In the genomic region with DNA sequence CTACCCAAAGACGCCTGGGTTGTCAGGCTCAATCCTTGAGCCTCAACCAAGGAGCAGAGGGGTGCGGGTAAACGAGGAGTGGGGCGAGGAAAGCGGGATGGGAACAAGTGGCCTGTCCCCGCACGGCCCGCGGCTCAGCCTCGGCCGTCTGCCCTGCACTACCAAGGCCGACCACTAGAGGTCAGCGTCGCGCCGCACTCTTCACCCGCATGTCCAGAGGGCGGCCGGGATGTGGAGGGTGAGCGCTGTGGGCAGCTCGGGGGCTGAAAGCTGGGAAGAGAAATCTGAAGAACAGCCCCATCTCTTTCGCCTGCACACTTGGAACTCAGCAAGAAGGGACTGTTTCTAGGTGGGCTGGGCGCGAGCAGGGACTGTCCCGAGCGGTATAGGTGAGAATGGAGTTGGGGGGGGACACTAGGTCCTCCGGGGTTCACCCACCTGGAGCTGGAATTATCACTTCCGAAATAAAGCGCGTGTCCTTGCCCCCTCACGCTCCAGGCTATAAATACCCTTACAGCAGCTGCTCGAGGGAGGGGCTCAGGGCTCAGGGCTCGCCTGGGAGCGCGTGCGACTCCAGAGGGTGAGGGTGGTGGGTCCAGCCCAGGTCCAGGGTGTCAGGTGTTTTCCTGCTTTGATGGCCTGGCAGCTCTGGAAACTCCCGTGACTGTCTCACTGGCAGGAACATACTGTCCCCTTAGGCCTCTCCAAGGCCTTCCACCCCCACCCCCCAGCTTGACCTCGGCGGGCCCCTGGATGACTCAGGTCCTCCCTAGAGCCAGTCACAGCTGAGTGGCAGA, we compare ENCODE assay signal across 8 cellular contexts. TPM values are rescaled to one million over a fixed set of nuclear protein-coding genes. Genes with fewer than 3 reads are reported as not detected.
DNase-seq lines count a peak whose midpoint lies in the region; ATAC-seq and TF ChIP-seq lines count a peak whose summit lies in the region.

No MANE protein-coding gene starts in this region.

- H3K36me3 Mint-ChIP-seq in endodermal cell (ENCODE audit: low read depth), result no peaks in the 10 kb centered on the region

- 22 to 29% methylated on average over 13 to 39 of the region's 39 CpGs for WGBS in endodermal cell (ENCODE audit: insufficient coverage in 1 of 2, insufficient read length in 1 of 2), 2 experiments
- 13 to 16% methylated on average over 27 to 28 of the region's 39 CpGs for WGBS in mesodermal cell (ENCODE audit: insufficient coverage in 2 of 2), 2 experiments

- H3K4me3 Mint-ChIP-seq in endodermal cell, result peak overlapping the region; percentile 84

- no peaks in the 10 kb centered on the region for H3K4me1 ChIP-seq in endodermal cell (ENCODE audit: control insufficient read depth, insufficient read depth, low read length)
- no peaks in the 10 kb centered on the region for H3K4me1 ChIP-seq in mesodermal cell (ENCODE audit: control insufficient read depth, insufficient read depth, low read length, poor library complexity, severe bottlenecking)

- peak; percentile 99 for TF ChIP-seq CTCF in endodermal cell (conservative IDR thresholded peaks at IDR 0.05)

- H3K9me3 Mint-ChIP-seq in endodermal cell, result no peaks in the 10 kb centered on the region

- peak overlapping the region; percentile 91 for H3K4me3 ChIP-seq in endodermal cell (ENCODE audit: low read length)
- H3K4me3 ChIP-seq in mesodermal cell (ENCODE audit: extremely low read depth, insufficient read depth, low read length, poor library complexity, severe bottlenecking), result peak overlapping the region; percentile 80

- H3K36me3 ChIP-seq in endodermal cell (ENCODE audit: control insufficient read depth, insufficient read depth, low read length) (no peaks in the 10 kb centered on the region), mesodermal cell (ENCODE audit: control insufficient read depth, insufficient read depth, low read length) (no peaks in the 10 kb centered on the region)

- H3K27ac ChIP-seq in endodermal cell (ENCODE audit: low read depth, low read length) (no peak overlapping the region), mesodermal cell (ENCODE audit: low read depth, low read length, severe bottlenecking) (no peak overlapping the region)

- ATAC-seq in GM18873 (IDR thresholded peaks at IDR 0.05; ENCODE audit: low FRiP score, unreplicated experiment), result peak; percentile 52
- ATAC-seq in HG03139 (IDR thresholded peaks at IDR 0.05; ENCODE audit: unreplicated experiment), result peak; percentile 52

- peak; percentile 86 for DNase-seq in Ammon's horn (ENCODE audit: low spot score)
- peak; percentile 64 for DNase-seq in NCI-H748 (lab: John Stamatoyannopoulos, UW; ENCODE audit: unreplicated experiment)
- DNase-seq in activated CD8-positive, alpha-beta memory T cell treated with anti-CD3 and anti-CD28 coated beads, Interleukin-2, amount 50 U/mL, for 24 hours (ENCODE audit: extremely low read depth), result peak; percentile 21
- peak; percentile 96 for DNase-seq in endodermal cell
- peak; percentile 52 for DNase-seq in stimulated activated CD8-positive, alpha-beta memory T cell treated with anti-CD3 and anti-CD28 coated beads, Interleukin-15, amount 100 ng/mL, for 1 hour (ENCODE audit: low read depth)

- H3K9me3 ChIP-seq in endodermal cell (ENCODE audit: control insufficient read depth, low read length) (no peaks in the 10 kb centered on the region), mesodermal cell (ENCODE audit: control insufficient read depth, low read length) (no peaks in the 10 kb centered on the region)

- peaks cover 45% of the 10 kb centered on the region for H3K27me3 Mint-ChIP-seq in endodermal cell (ENCODE audit: insufficient read depth)

- H3K4me1 Mint-ChIP-seq in endodermal cell, result peaks cover 9% of the 10 kb centered on the region

- peak overlapping the region; percentile 68 for H3K9ac ChIP-seq in endodermal cell (ENCODE audit: extremely low read depth, low read length, poor library complexity, severe bottlenecking)

- H3K27me3 ChIP-seq in endodermal cell (ENCODE audit: control insufficient read depth, insufficient read depth, low read length, poor library complexity, severe bottlenecking), result peaks cover 31% of the 10 kb centered on the region

- H3K27ac Mint-ChIP-seq in endodermal cell, result peak overlapping the region; percentile 90

RNA-seq across cellular contexts. Expression of gene SLC30A2, which starts 9.8 kb away (rescaled TPM):
- not detected for total RNA-seq in endodermal cell
- not detected for polyA plus RNA-seq in endodermal cell (2013, experiment 1 of 2)
- not detected for polyA plus RNA-seq in endodermal cell (2013, experiment 2 of 2)
- polyA plus RNA-seq in mesodermal cell (2013, experiment 1 of 2), result not detected
- polyA plus RNA-seq in mesodermal cell (2013, experiment 2 of 2), result not detected

RNA-seq across cellular contexts. Expression of gene EXTL1, which starts 14.6 kb away (rescaled TPM):
- total RNA-seq in endodermal cell, result 1 to 10 TPM; 3.3 to 3.7 TPM
- polyA plus RNA-seq in endodermal cell (2013, experiment 1 of 2), result 2.5 TPM
- polyA plus RNA-seq in endodermal cell (2013, experiment 2 of 2), result 2.1 TPM
- 2.4 TPM for polyA plus RNA-seq in mesodermal cell (2013, experiment 1 of 2)
- polyA plus RNA-seq in mesodermal cell (2013, experiment 2 of 2), result 1.5 TPM

RNA-seq across cellular contexts. Expression of gene TRIM63, which starts 31.3 kb away (rescaled TPM):
- not detected for total RNA-seq in endodermal cell
- not detected for polyA plus RNA-seq in endodermal cell (2013, experiment 1 of 2)
- not detected for polyA plus RNA-seq in endodermal cell (2013, experiment 2 of 2)
- 0.37 TPM for polyA plus RNA-seq in mesodermal cell (2013, experiment 1 of 2)
- polyA plus RNA-seq in mesodermal cell (2013, experiment 2 of 2), result 0.40 TPM

RNA-seq across cellular contexts. Expression of gene PAFAH2, which starts 38.3 kb away (rescaled TPM):
- total RNA-seq in endodermal cell, result 10 to 100 TPM; 11.6 to 13.3 TPM
- polyA plus RNA-seq in endodermal cell (2013, experiment 1 of 2), result 10.9 TPM
- 8.7 TPM for polyA plus RNA-seq in endodermal cell (2013, experiment 2 of 2)
- polyA plus RNA-seq in mesodermal cell (2013, experiment 1 of 2), result 9.1 TPM
- 13.7 TPM for polyA plus RNA-seq in mesodermal cell (2013, experiment 2 of 2)

Comparison
In these comparisons a context has a peak if more than half of its experiments do, and no peak if none do; other contexts are left out.
1. DNase-seq: peak in every context shown above with its lines; median percentile 96 in endodermal cell; 86 in Ammon's horn; 64 in NCI-H748; 52 in stimulated activated CD8-positive, alpha-beta memory T cell treated with anti-CD3 and anti-CD28 coated beads, Interleukin-15, amount 100 ng/mL, for 1 hour; 21 in activated CD8-positive, alpha-beta memory T cell treated with anti-CD3 and anti-CD28 coated beads, Interleukin-2, amount 50 U/mL, for 24 hours.